1 cellular context compared by ENCODE assay signal in genomic region chr20:49541733-49542513, GRCh38.
TF ChIP-seq lines count a peak whose summit lies in the region.

No MANE protein-coding gene starts in this region.

TF ChIP-seq in HepG2, 621 proteins besides CTCF, POLR2A, EP300 and RAD21 (continued from another document and continues in another):
- TF ChIP-seq HNRNPH1 (optimal IDR thresholded peaks at IDR 0.05; ENCODE audit: low read depth, low read length) (no peak), BORCS8-MEF2B (CRISPR knock-in tag; IDR thresholded peaks at IDR 0.05) (peak; percentile 16; the same call in 1 of the 2 replicates), ZNF614 (CRISPR knock-in tag; IDR thresholded peaks at IDR 0.05; ENCODE audit: borderline replicate concordance) (peak; percentile 59; the same call in 1 of the 2 replicates), RFXANK (CRISPR knock-in tag; IDR thresholded peaks at IDR 0.05) (no peak), ISL2 (CRISPR knock-in tag; IDR thresholded peaks at IDR 0.05) (peak; percentile 71), EED (CRISPR knock-in tag; IDR thresholded peaks at IDR 0.05) (0 out of 2 replicates have a peak, but pooled peaks have one; percentile 25), ZNF446 (CRISPR knock-in tag; IDR thresholded peaks at IDR 0.05) (peak; percentile 58; the same call in 1 of the 2 replicates), DPF2 (CRISPR knock-in tag; IDR thresholded peaks at IDR 0.05; ENCODE audit: borderline replicate concordance, low read depth) (0 out of 2 replicates have a peak, but pooled peaks have one; percentile 10), ATF7-NPFF (CRISPR knock-in tag; IDR thresholded peaks at IDR 0.05; ENCODE audit: low read depth) (peak; percentile 15; the same call in 1 of the 2 replicates), NCOA2 (CRISPR knock-in tag; IDR thresholded peaks at IDR 0.05) (no peak; the same call in 1 of the 2 replicates), FOXP1 (IDR thresholded peaks at IDR 0.05) (no peak), FOXP1 (CRISPR knock-in tag; IDR thresholded peaks at IDR 0.05) (peak; percentile 35; the same call in 1 of the 2 replicates), ZNF557 (CRISPR knock-in tag; IDR thresholded peaks at IDR 0.05) (peak; percentile 81; the same call in 1 of the 2 replicates), HIVEP1 (CRISPR knock-in tag; IDR thresholded peaks at IDR 0.05) (peak; percentile 63; the same call in 1 of the 2 replicates), ZNF318 (CRISPR knock-in tag; IDR thresholded peaks at IDR 0.05) (no peak), TP53 (CRISPR knock-in tag; conservative IDR thresholded peaks at IDR 0.05) (peak; percentile 65; the same call in 1 of the 2 replicates), KDM4B (CRISPR knock-in tag; IDR thresholded peaks at IDR 0.05) (no peak), SOX13 (IDR thresholded peaks at IDR 0.05) (no peak), SOX13 (CRISPR knock-in tag; conservative IDR thresholded peaks at IDR 0.05 in 1 of 2, IDR thresholded peaks at IDR 0.05 in 1 of 2) (peak in 1 of 2 experiments; percentile 45; a peak in 1 of 4 replicates), ZKSCAN8 (CRISPR knock-in tag; IDR thresholded peaks at IDR 0.05; ENCODE audit: borderline replicate concordance) (peak; percentile 83; the same call in 1 of the 2 replicates), ZNF263 (CRISPR knock-in tag; IDR thresholded peaks at IDR 0.05) (peak; percentile 65; the same call in 1 of the 2 replicates), BRCA1 (CRISPR knock-in tag; IDR thresholded peaks at IDR 0.05) (peak; percentile 87), ZNF605 (CRISPR knock-in tag; IDR thresholded peaks at IDR 0.05) (no peak), ZNF10 (CRISPR knock-in tag; IDR thresholded peaks at IDR 0.05; ENCODE audit: borderline replicate concordance, low read depth) (no peak), NFKBIZ (CRISPR knock-in tag; IDR thresholded peaks at IDR 0.05) (no peak; the same call in 1 of the 2 replicates), NFKB2 (CRISPR knock-in tag; IDR thresholded peaks at IDR 0.05; ENCODE audit: borderline replicate concordance) (peak; percentile 44; the same call in 1 of the 2 replicates), ELF3 (CRISPR knock-in tag; IDR thresholded peaks at IDR 0.05) (peak; percentile 61), ATF2 (CRISPR knock-in tag; IDR thresholded peaks at IDR 0.05) (no peak), RFX3 (CRISPR knock-in tag; IDR thresholded peaks at IDR 0.05) (no peak), ZFP37 (CRISPR knock-in tag; IDR thresholded peaks at IDR 0.05; ENCODE audit: borderline replicate concordance) (peak; percentile 74; the same call in 1 of the 2 replicates), ZNF569 (CRISPR knock-in tag; IDR thresholded peaks at IDR 0.05; ENCODE audit: borderline replicate concordance) (no peak), KAT8 (CRISPR knock-in tag; IDR thresholded peaks at IDR 0.05) (peak; percentile 71), ZNF556 (CRISPR knock-in tag; IDR thresholded peaks at IDR 0.05; ENCODE audit: borderline replicate concordance) (peak; percentile 67; the same call in 1 of the 2 replicates), CEBPG (CRISPR knock-in tag; IDR thresholded peaks at IDR 0.05) (peak; percentile 9; the same call in 1 of the 2 replicates), ZSCAN12 (CRISPR knock-in tag; IDR thresholded peaks at IDR 0.05) (peak; percentile 71; the same call in 1 of the 2 replicates), MATR3 (CRISPR knock-in tag; IDR thresholded peaks at IDR 0.05) (no peak), ZGPAT (CRISPR knock-in tag; IDR thresholded peaks at IDR 0.05) (peak; percentile 52; the same call in 1 of the 2 replicates), TFDP1 (CRISPR knock-in tag; IDR thresholded peaks at IDR 0.05; ENCODE audit: borderline replicate concordance) (0 out of 2 replicates have a peak, but pooled peaks have one; percentile 19), ZNF567 (CRISPR knock-in tag; IDR thresholded peaks at IDR 0.05; ENCODE audit: borderline replicate concordance) (no peak), ZNF543 (CRISPR knock-in tag; IDR thresholded peaks at IDR 0.05) (0 out of 2 replicates have a peak, but pooled peaks have one; percentile 64), IKZF4 (CRISPR knock-in tag; IDR thresholded peaks at IDR 0.05; ENCODE audit: borderline replicate concordance, low read depth, not compliant biosample characterization) (peak; percentile 15), SRF (IDR thresholded peaks at IDR 0.05; ENCODE audit: low read depth, low read length) (0 out of 2 replicates have a peak, but pooled peaks have one; percentile 22), ZNF264 (CRISPR knock-in tag; IDR thresholded peaks at IDR 0.05) (0 out of 2 replicates have a peak, but pooled peaks have one; percentile 31), JARID2 (CRISPR knock-in tag; IDR thresholded peaks at IDR 0.05; ENCODE audit: insufficient replicate concordance) (peak; percentile 76), NRL (CRISPR knock-in tag; IDR thresholded peaks at IDR 0.05; ENCODE audit: borderline replicate concordance) (peak; percentile 69; the same call in 1 of the 2 replicates), KLF15 (CRISPR knock-in tag; IDR thresholded peaks at IDR 0.05; ENCODE audit: borderline replicate concordance) (no peak), PHF21A (CRISPR knock-in tag; IDR thresholded peaks at IDR 0.05) (no peak), ZNF274 (CRISPR knock-in tag; IDR thresholded peaks at IDR 0.05) (0 out of 2 replicates have a peak, but pooled peaks have one; percentile 19)
- TF ChIP-seq, protein P1, sequence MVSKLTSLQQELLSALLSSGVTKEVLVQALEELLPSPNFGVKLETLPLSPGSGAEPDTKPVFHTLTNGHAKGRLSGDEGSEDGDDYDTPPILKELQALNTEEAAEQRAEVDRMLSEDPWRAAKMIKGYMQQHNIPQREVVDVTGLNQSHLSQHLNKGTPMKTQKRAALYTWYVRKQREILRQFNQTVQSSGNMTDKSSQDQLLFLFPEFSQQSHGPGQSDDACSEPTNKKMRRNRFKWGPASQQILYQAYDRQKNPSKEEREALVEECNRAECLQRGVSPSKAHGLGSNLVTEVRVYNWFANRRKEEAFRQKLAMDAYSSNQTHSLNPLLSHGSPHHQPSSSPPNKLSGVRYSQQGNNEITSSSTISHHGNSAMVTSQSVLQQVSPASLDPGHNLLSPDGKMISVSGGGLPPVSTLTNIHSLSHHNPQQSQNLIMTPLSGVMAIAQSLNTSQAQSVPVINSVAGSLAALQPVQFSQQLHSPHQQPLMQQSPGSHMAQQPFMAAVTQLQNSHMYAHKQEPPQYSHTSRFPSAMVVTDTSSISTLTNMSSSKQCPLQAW (CRISPR knock-in tag; IDR thresholded peaks at IDR 0.05), result peak; percentile 76
- TF ChIP-seq, protein P2, sequence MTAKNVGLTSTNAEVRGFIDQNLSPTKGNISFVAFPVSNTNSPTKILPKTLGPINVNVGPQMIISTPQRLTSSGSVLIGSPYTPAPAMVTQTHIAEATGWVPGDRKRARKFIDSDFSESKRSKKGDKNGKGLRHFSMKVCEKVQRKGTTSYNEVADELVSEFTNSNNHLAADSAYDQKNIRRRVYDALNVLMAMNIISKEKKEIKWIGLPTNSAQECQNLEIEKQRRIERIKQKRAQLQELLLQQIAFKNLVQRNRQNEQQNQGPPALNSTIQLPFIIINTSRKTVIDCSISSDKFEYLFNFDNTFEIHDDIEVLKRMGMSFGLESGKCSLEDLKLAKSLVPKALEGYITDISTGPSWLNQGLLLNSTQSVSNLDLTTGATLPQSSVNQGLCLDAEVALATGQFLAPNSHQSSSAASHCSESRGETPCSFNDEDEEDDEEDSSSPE (CRISPR knock-in tag; IDR thresholded peaks at IDR 0.05), result no peak
- TF ChIP-seq, protein P3, sequence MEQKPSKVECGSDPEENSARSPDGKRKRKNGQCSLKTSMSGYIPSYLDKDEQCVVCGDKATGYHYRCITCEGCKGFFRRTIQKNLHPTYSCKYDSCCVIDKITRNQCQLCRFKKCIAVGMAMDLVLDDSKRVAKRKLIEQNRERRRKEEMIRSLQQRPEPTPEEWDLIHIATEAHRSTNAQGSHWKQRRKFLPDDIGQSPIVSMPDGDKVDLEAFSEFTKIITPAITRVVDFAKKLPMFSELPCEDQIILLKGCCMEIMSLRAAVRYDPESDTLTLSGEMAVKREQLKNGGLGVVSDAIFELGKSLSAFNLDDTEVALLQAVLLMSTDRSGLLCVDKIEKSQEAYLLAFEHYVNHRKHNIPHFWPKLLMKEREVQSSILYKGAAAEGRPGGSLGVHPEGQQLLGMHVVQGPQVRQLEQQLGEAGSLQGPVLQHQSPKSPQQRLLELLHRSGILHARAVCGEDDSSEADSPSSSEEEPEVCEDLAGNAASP (CRISPR knock-in tag; IDR thresholded peaks at IDR 0.05; ENCODE audit: borderline replicate concordance), result peak; percentile 62; the same call in 1 of the 2 replicates
